1 cellular context compared by ENCODE assay signal in genomic region chr1:244067893-244068292, GRCh38.
TF ChIP-seq lines count a peak whose summit lies in the region.

No MANE protein-coding gene starts in this region.

TF ChIP-seq in HepG2, 621 proteins besides CTCF, POLR2A, EP300 and RAD21 (continued from another document):
- TF ChIP-seq SOX5 (CRISPR knock-in tag; IDR thresholded peaks at IDR 0.05; ENCODE audit: borderline replicate concordance) (peak; percentile 13; the same call in 1 of the 2 replicates), ZNF143 (CRISPR knock-in tag; IDR thresholded peaks at IDR 0.05) (no peak), ZNF670 (CRISPR knock-in tag; IDR thresholded peaks at IDR 0.05; ENCODE audit: borderline replicate concordance) (no peak), ARID3A (IDR thresholded peaks at IDR 0.05; ENCODE audit: low read depth, low read length) (peak; percentile 17; the same call in 1 of the 2 replicates), ELF3 (CRISPR knock-in tag; IDR thresholded peaks at IDR 0.05) (peak; percentile 26; the same call in 1 of the 2 replicates), SMARCC2 (IDR thresholded peaks at IDR 0.05) (no peak), HOXA5 (CRISPR knock-in tag; IDR thresholded peaks at IDR 0.05) (no peak), ZNF468 (CRISPR knock-in tag; IDR thresholded peaks at IDR 0.05) (no peak), ZNF782 (CRISPR knock-in tag; IDR thresholded peaks at IDR 0.05; ENCODE audit: borderline replicate concordance) (no peak), ZNF512 (CRISPR knock-in tag; IDR thresholded peaks at IDR 0.05) (no peak), ATF4 (CRISPR knock-in tag; IDR thresholded peaks at IDR 0.05) (no peak), SATB2 (CRISPR knock-in tag; IDR thresholded peaks at IDR 0.05) (no peak), TOPORS (CRISPR knock-in tag; IDR thresholded peaks at IDR 0.05) (no peak), BRD4 (CRISPR knock-in tag; IDR thresholded peaks at IDR 0.05) (no peak), SNRNP70 (IDR thresholded peaks at IDR 0.05; ENCODE audit: low read depth, low read length) (no peak), DDIT3 (CRISPR knock-in tag; IDR thresholded peaks at IDR 0.05) (no peak), TCF7 (IDR thresholded peaks at IDR 0.05; ENCODE audit: low read depth) (peak; percentile 56; the same call in 1 of the 2 replicates), RFXAP (CRISPR knock-in tag; IDR thresholded peaks at IDR 0.05; ENCODE audit: borderline replicate concordance) (no peak), PAX8 (CRISPR knock-in tag; IDR thresholded peaks at IDR 0.05; ENCODE audit: borderline replicate concordance) (no peak), ZNF562 (CRISPR knock-in tag; IDR thresholded peaks at IDR 0.05; ENCODE audit: borderline replicate concordance) (no peak), ZNF253 (CRISPR knock-in tag; IDR thresholded peaks at IDR 0.05; ENCODE audit: borderline replicate concordance) (no peak), CENPBD1 (CRISPR knock-in tag; IDR thresholded peaks at IDR 0.05; ENCODE audit: borderline replicate concordance, low read depth) (no peak), ZKSCAN8 (CRISPR knock-in tag; IDR thresholded peaks at IDR 0.05; ENCODE audit: borderline replicate concordance) (no peak), ZNF83 (CRISPR knock-in tag; IDR thresholded peaks at IDR 0.05; ENCODE audit: borderline replicate concordance) (no peak)
